Comparison of ENCODE assay signal across 1 cellular context in the genomic region with DNA sequence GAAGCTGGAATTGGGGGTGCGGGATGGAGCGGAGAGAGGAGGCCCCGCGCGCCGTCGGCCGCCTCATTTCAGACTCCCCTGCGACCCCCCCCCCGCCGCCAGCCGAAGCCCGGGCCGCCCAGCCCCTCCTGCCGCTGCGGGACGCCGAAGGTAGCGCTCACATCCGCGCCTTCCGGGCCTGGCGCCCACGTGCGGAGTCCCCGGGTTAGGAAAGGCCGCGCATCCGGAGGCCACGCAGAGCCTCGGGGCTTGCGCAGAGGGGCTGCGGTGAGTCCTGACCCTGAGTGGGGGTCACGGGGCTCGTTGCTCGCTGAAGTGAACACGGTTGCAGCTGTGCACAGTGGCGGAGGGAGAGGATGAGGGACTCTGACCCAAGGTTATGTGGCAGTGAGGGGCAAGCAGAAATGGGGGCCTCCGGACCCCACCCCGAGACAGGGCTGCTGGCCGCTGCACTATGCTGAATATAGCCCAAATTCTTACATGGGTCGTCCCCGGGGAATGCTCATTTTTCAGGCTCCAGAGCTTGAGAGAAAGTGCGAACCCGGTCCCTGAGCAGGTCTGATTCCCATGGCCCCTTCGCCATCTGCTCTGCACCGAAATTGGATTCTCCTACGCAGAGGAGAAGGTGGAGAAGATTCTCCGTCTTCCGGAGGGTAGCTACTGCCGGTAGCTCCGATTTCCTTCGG.
TF ChIP-seq lines count a peak whose summit lies in the region.

No MANE protein-coding gene starts in this region.

TF ChIP-seq in K562, 482 proteins besides CTCF, POLR2A, EP300 and RAD21 (continued from another document and continues in another):
- TF ChIP-seq PKNOX1 (IDR thresholded peaks at IDR 0.05) (no peak), ZNF146 (CRISPR knock-in tag; IDR thresholded peaks at IDR 0.05; ENCODE audit: unreplicated experiment) (no peak), CREM (IDR thresholded peaks at IDR 0.05; ENCODE audit: low read depth) (no peak; the same call in 1 of the 2 replicates), ETS1 (conservative IDR thresholded peaks at IDR 0.05; ENCODE audit: control insufficient read depth, low read depth, low read length) (no peak; the same call in 1 of the 2 replicates), NBN (IDR thresholded peaks at IDR 0.05; ENCODE audit: low read depth) (0 out of 2 replicates have a peak, but pooled peaks have one; percentile 45), CAMTA2 (CRISPR knock-in tag; conservative IDR thresholded peaks at IDR 0.05) (no peak), ZNF445 (CRISPR knock-in tag; IDR thresholded peaks at IDR 0.05; ENCODE audit: low read depth) (no peak), MIER1 (IDR thresholded peaks at IDR 0.05; ENCODE audit: low read depth) (no peak), ZKSCAN3 (CRISPR knock-in tag; IDR thresholded peaks at IDR 0.05) (no peak), SMARCA4 (IDR thresholded peaks at IDR 0.05) (no peak), POLR3A (IDR thresholded peaks at IDR 0.05; ENCODE audit: borderline replicate concordance, extremely low read depth, insufficient read depth, insufficient read length) (no peak), CREBBP (IDR thresholded peaks at IDR 0.05; ENCODE audit: low read depth, low read length) (no peak), CCAR2 (IDR thresholded peaks at IDR 0.05; ENCODE audit: low read depth, low read length) (no peak), GMEB1 (CRISPR knock-in tag; IDR thresholded peaks at IDR 0.05) (no peak; the same call in 1 of the 2 replicates), KHSRP (IDR thresholded peaks at IDR 0.05) (no peak), CBX8 (IDR thresholded peaks at IDR 0.05; ENCODE audit: borderline replicate concordance, extremely low read depth, low read depth, low read length, poor library complexity, severe bottlenecking) (no peak), CEBPG (CRISPR knock-in tag; IDR thresholded peaks at IDR 0.05) (0 out of 2 replicates have a peak, but pooled peaks have one; percentile 47), CEBPG (tag; conservative IDR thresholded peaks at IDR 0.05 in 1 of 2, IDR thresholded peaks at IDR 0.05 in 1 of 2) (no peak), NFE2L1 (tag; IDR thresholded peaks at IDR 0.05; ENCODE audit: borderline replicate concordance, low read depth) (no peak), DNMT1 (IDR thresholded peaks at IDR 0.05) (no peak), EZH2 (IDR thresholded peaks at IDR 0.05; ENCODE audit: borderline replicate concordance, low read depth, low read length) (no peak), THRB (CRISPR knock-in tag; conservative IDR thresholded peaks at IDR 0.05) (no peak), SRSF3 (IDR thresholded peaks at IDR 0.05; ENCODE audit: insufficient read depth, low read length) (no peak), XRCC3 (IDR thresholded peaks at IDR 0.05) (no peak), MYC (IDR thresholded peaks at IDR 0.05; ENCODE audit: low read depth, low read length) (peak; percentile 90), MYC (CRISPR knock-in tag; IDR thresholded peaks at IDR 0.05; ENCODE audit: borderline replicate concordance, low read depth) (peak; percentile 65; the same call in 1 of the 2 replicates), CUX1 (CRISPR knock-in tag; IDR thresholded peaks at IDR 0.05) (no peak), ZNF263 (CRISPR knock-in tag; IDR thresholded peaks at IDR 0.05; ENCODE audit: borderline replicate concordance) (peak; percentile 66), FOXJ2 (tag; IDR thresholded peaks at IDR 0.05) (no peak), ETV1 (tag; conservative IDR thresholded peaks at IDR 0.05; ENCODE audit: low read depth) (peak; percentile 87), SIX5 (IDR thresholded peaks at IDR 0.05; ENCODE audit: borderline replicate concordance in 1 of 2, insufficient read depth in 1 of 2, low read depth in 1 of 2, low read length in 2 of 2) (no peak), IFI16 (CRISPR knock-in tag; IDR thresholded peaks at IDR 0.05) (no peak), ZBTB49 (CRISPR knock-in tag; IDR thresholded peaks at IDR 0.05; ENCODE audit: borderline replicate concordance) (no peak; the same call in 1 of the 2 replicates)
